Comparison of ENCODE assay signal across 18 cellular contexts in the genomic region with DNA sequence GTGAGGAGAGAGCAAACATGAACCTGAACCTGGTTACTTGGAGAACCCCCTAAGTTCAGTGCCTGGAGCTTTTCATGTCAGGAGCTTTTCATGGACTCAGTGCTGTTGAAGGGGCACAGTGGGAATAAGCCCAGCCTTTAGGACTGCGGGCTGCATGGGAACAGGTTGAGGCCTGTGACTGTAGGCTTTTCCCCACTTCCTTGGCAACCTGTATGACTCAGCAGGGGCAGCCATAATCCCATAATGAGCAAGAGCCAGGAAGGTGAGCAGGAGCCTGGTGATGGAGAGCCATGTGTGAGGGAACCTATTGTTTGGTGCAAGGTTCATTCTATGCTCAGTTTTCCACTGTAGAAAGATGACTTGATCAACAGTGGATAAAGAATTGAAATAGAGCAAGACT. TPM values are rescaled to one million over a fixed set of nuclear protein-coding genes. Genes with fewer than 3 reads are reported as not detected.
"Had no signal": no experiment of that assay in that cellular context is flagged by ENCODE, and none has a peak within 500 bp of the region (broad histone marks: within the 10 kb centered on the region; RNA-seq: fewer than 3 reads in every experiment).

No MANE protein-coding gene starts in this region.

- H3K27ac ChIP-seq: right lobe of liver, spleen had no signal

- H3K36me3 ChIP-seq: right lobe of liver, spleen had no signal

- H3K4me1 Mint-ChIP-seq: activated naive CD4-positive, alpha-beta T cell treated with anti-CD3 and anti-CD28 coated beads, Interleukin-2, amount 50 U/mL, for 24 hours; central memory CD8-positive, alpha-beta T cell; natural killer cell; T-helper 17 cell had no signal

- DNase-seq: activated CD4-positive, alpha-beta T cell treated with anti-CD3 and anti-CD28 coated beads, Interleukin-2, amount 50 U/mL, for 4 hours; activated CD4-positive, CD25-positive, alpha-beta regulatory T cell treated with anti-CD3 and anti-CD28 coated beads, Interleukin-2, amount 50 U/mL, for 72 hours; activated effector memory CD4-positive, alpha-beta T cell treated with Interleukin-2 at 50 U/mL for 16 hours; activated T-cell treated with anti-CD3 and anti-CD28 coated beads, Interleukin-2, amount 50 U/mL, for 1 hour; cortex of kidney; effector CD8-positive, alpha-beta T cell; left cardiac atrium; natural killer cell; right lobe of liver; spleen; stimulated activated naive CD4-positive, alpha-beta T cell treated with Interleukin-2 at 50 U/mL for 16 hours; T-helper 17 cell; trophoblast cell had no signal

- ATAC-seq: left cardiac atrium, natural killer cell, right lobe of liver, T-helper 17 cell had no signal

- H3K4me1 ChIP-seq: spleen had no signal

- H3K9me3 Mint-ChIP-seq: central memory CD8-positive, alpha-beta T cell had no signal

- H3K36me3 Mint-ChIP-seq: activated naive CD4-positive, alpha-beta T cell treated with anti-CD3 and anti-CD28 coated beads, Interleukin-2, amount 50 U/mL, for 24 hours; natural killer cell had no signal

- H3K27ac Mint-ChIP-seq: activated naive CD4-positive, alpha-beta T cell treated with anti-CD3 and anti-CD28 coated beads, Interleukin-2, amount 50 U/mL, for 24 hours; natural killer cell; T-helper 17 cell had no signal

- H3K27me3 ChIP-seq: right lobe of liver had no signal

- H3K4me3 Mint-ChIP-seq: activated naive CD4-positive, alpha-beta T cell treated with anti-CD3 and anti-CD28 coated beads, Interleukin-2, amount 50 U/mL, for 24 hours; central memory CD8-positive, alpha-beta T cell; natural killer cell; T-helper 17 cell had no signal

- H3K4me3 ChIP-seq: lung, right lobe of liver, spleen had no signal

RNA-seq across cellular contexts. Expression of a gene that starts 23.4 kb away (rescaled TPM):
- total RNA-seq: epithelial cell of proximal tubule, left cardiac atrium, mononuclear cell, natural killer cell, T-helper 17 cell had no signal
